ENCODE assay signal across 7 cellular contexts in the genomic region with DNA sequence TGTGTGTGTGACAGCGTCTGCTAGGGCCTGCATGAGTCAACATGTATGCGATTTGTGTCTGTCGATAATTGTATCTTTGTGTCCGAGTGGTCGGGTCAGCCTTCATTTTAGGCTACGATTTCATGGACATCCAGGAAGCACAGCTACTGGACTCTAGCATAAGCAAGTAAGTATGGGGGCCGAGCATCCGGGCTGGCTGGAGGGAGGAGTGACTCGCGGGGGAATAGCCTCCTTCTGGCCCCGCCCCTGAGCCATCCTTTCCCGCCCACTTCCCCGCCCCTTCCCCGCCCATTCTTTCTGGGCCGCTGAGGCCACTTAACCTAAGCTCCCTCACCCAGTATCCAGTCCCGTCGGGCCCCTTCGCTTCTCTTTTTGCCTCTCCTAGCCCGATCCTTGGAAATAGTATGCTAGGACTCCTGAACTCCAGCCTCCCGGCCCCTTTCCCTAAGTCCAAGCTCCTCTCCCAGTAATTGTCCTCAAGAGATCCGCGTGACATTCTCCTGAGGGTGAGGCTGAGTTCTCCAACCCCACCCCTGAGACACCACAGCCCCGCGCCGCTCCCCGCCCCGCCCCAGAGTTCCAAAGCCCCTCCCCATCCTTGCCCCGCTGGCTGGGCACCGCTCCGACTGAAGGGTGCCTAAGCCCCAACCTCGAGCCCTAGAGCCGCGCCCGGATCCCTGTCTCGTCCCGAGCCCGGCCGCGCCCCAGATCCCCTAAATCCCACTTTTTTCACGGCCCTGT. TPM values are rescaled to one million over a fixed set of nuclear protein-coding genes. Genes with fewer than 3 reads are reported as not detected.
DNase-seq lines count a peak whose midpoint lies in the region; ATAC-seq, FAIRE-seq and TF ChIP-seq lines count a peak whose summit lies in the region.

No MANE protein-coding gene starts in this region.

- FAIRE-seq in GM18507 (lab: Jason Lieb, UNC) = peak; percentile 89

- 3% methylated on average over 37 of the region's 40 CpGs for WGBS in esophagus muscularis mucosa

- POLR2A ChIA-PET in PC-3 (lab: Charles Lee; ENCODE audit: unreplicated experiment) = interaction anchor here (0.6 kb wide), 3 partner anchors 23 to 1140 kb away, joined by 3 to 21 read pairs (median 3); partner anchors contain the start of gene RCC1

- CTCF ChIA-PET in PC-3 (lab: Charles Lee) = interaction anchor here (0.5 to 2.5 kb wide), 5 partner anchors 30 to 398 kb away, joined by 5 to 16 read pairs (median 11); no protein-coding TSS in a partner anchor

- DNase-seq in GM18507 (ENCODE audit: extremely low spot score, insufficient read length, low read depth) (peak; percentile 77), HuH-7.5 (ENCODE audit: low spot score) (peak; percentile 93), PC-3 (peak; percentile 79), esophagus muscularis mucosa (ENCODE audit: extremely low spot score) (peak; percentile 99)
- peak; percentile 90 to 91 for DNase-seq in activated T-cell treated with anti-CD3 and anti-CD28 coated beads, Interleukin-2, amount 50 U/mL, for 48 hours
- peak; percentile 69 for DNase-seq in stimulated activated CD8-positive, alpha-beta memory T cell treated with anti-CD3 and anti-CD28 coated beads, Interleukin-7, amount 100 ng/mL, for 24 hours (ENCODE audit: low read depth)

- H3K27me3 ChIP-seq in PC-3 (ENCODE audit: low read length) (no peaks in the 10 kb centered on the region), esophagus muscularis mucosa (no peaks in the 10 kb centered on the region), muscle layer of duodenum (ENCODE audit: low read depth, low read length) (no peaks in the 10 kb centered on the region)

- no peak for TF ChIP-seq EP300 in esophagus muscularis mucosa (IDR thresholded peaks at IDR 0.05)

- no peaks in the 10 kb centered on the region for H3F3A ChIP-seq in PC-3 (ENCODE audit: low read length, unreplicated experiment)

- TF ChIP-seq POLR2A in esophagus muscularis mucosa (IDR thresholded peaks at IDR 0.05; ENCODE audit: low read depth) = no peak

- peaks cover 10% of the 10 kb centered on the region for H3K79me2 ChIP-seq in PC-3 (ENCODE audit: low read length)

- no TSS peak for BruUV-seq in PC-3 (replicated peaks; lab: Mats Ljungman, UMichigan)

- TF ChIP-seq CTCF in PC-3 (conservative IDR thresholded peaks at IDR 0.05; ENCODE audit: low read depth, low read length) (no peak), esophagus muscularis mucosa (IDR thresholded peaks at IDR 0.05) (no peak)

- H3K9me2 ChIP-seq in PC-3 (replicated peaks; ENCODE audit: low read length) = no peaks in the 10 kb centered on the region

- H4K20me1 ChIP-seq in PC-3 (ENCODE audit: low read length) = no peaks in the 10 kb centered on the region

- peak overlapping the region; percentile 93 for H3K9ac ChIP-seq in PC-3 (ENCODE audit: low read length)

- H3K27ac ChIP-seq in PC-3 (ENCODE audit: low read length) = peak overlapping the region; percentile 55
- H3K27ac ChIP-seq in esophagus muscularis mucosa (replicated peaks in 1 of 4) = peak overlapping the region; percentile 98 to 100 (median 99)
- peak overlapping the region; percentile 76 for H3K27ac ChIP-seq in muscle layer of duodenum (ENCODE audit: low read length)

- peak overlapping the region; percentile 89 for H3K4me3 ChIP-seq in PC-3 (ENCODE audit: low read length)
- peak overlapping the region; percentile 77 to 96 (median 89) for H3K4me3 ChIP-seq in esophagus muscularis mucosa
- H3K4me3 ChIP-seq in muscle layer of duodenum (ENCODE audit: low read depth in 1 of 2, low read length in 2 of 2) = peak overlapping the region; percentile 66 to 72

- intact Hi-C loops in PC-3 (cut with micrococcal nuclease) (loop anchor here (2.0 kb wide), 2 partner anchors 23 to 43 kb away; partner anchors contain the start of gene TMEM222), esophagus muscularis mucosa (cut with DNase I) (no loop called here)

- H3K4me2 ChIP-seq in PC-3 (ENCODE audit: low read length) = peak overlapping the region; percentile 97

- peak overlapping the region; percentile 90 for H2AFZ ChIP-seq in PC-3 (ENCODE audit: low read length)

- H3K9me3 ChIP-seq in PC-3 (ENCODE audit: low read length) (no peaks in the 10 kb centered on the region), esophagus muscularis mucosa (no peaks in the 10 kb centered on the region), muscle layer of duodenum (ENCODE audit: control insufficient read depth in 1 of 2, low read length in 2 of 2) (no peaks in the 10 kb centered on the region)

- ATAC-seq in PC-3 = peak; percentile 61

- H3K4me1 ChIP-seq in PC-3 (ENCODE audit: insufficient read depth, low read length) = peaks cover 13% of the 10 kb centered on the region
- H3K4me1 ChIP-seq in esophagus muscularis mucosa = peaks cover 41 to 56% (median 47%) of the 10 kb centered on the region in 4 donors
- H3K4me1 ChIP-seq in muscle layer of duodenum (ENCODE audit: control insufficient read depth in 1 of 2, insufficient read depth in 2 of 2, low read length in 2 of 2) = peaks cover 16 to 29% of the 10 kb centered on the region in 2 donors

- no peaks in the 10 kb centered on the region for H3K36me3 ChIP-seq in PC-3 (ENCODE audit: low read depth, low read length)
- peaks cover 41 to 47% (median 43%) of the 10 kb centered on the region in 4 donors for H3K36me3 ChIP-seq in esophagus muscularis mucosa
- peaks cover 17 to 37% of the 10 kb centered on the region in 2 donors for H3K36me3 ChIP-seq in muscle layer of duodenum (ENCODE audit: control insufficient read depth in 1 of 2, insufficient read depth in 2 of 2, low read length in 2 of 2)

RNA-seq across cellular contexts. Expression of gene MAP3K6, which starts 1.2 kb away (rescaled TPM):
- total RNA-seq in PC-3 (2014; rRNA removed) (25.1 and 44.5 TPM in 2 replicates), esophagus muscularis mucosa (10 to 100 TPM; 29.7 to 80.1 (median 55.4) TPM)

RNA-seq across cellular contexts. Expression of gene FCN3, which starts 9.1 kb away (rescaled TPM):
- total RNA-seq in PC-3 (2014; rRNA removed) = not detected in 2 replicates
- 10 to 100 TPM in 2 of 4 donors, 1 to 10 TPM in 2; 2.9 to 16.6 (median 10.5) TPM for total RNA-seq in esophagus muscularis mucosa

RNA-seq across cellular contexts. Expression of gene CD164L2, which starts 17.6 kb away (rescaled TPM):
- total RNA-seq in PC-3 (2014; rRNA removed) (0.40 and 0.47 TPM in 2 replicates), esophagus muscularis mucosa (not detected)

RNA-seq across cellular contexts. Expression of gene SYTL1, which starts 23.7 kb away (rescaled TPM):
- 26.8 and 34.3 TPM in 2 replicates for total RNA-seq in PC-3 (2014; rRNA removed)
- 1 to 10 TPM in 2 of 4 donors, under 1 TPM in 2; 0.29 to 3.7 (median 1.5) TPM for total RNA-seq in esophagus muscularis mucosa

RNA-seq across cellular contexts. Expression of gene GPR3, which starts 26.9 kb away (rescaled TPM):
- total RNA-seq in PC-3 (2014; rRNA removed) (4.7 TPM in 2 replicates), esophagus muscularis mucosa (1 to 10 TPM in 1 of 4 donors, under 1 TPM in 1, not detected in 2; 0.13 to 4.5 TPM)

Comparison
In these comparisons a context has a peak if more than half of its experiments do, and no peak if none do; other contexts are left out.
1. Peak in every context shown above with its lines: DNase-seq, ATAC-seq, H3K4me3 ChIP-seq and H3K27ac ChIP-seq.